ENCODE assay signal across 10 cellular contexts in the genomic region with DNA sequence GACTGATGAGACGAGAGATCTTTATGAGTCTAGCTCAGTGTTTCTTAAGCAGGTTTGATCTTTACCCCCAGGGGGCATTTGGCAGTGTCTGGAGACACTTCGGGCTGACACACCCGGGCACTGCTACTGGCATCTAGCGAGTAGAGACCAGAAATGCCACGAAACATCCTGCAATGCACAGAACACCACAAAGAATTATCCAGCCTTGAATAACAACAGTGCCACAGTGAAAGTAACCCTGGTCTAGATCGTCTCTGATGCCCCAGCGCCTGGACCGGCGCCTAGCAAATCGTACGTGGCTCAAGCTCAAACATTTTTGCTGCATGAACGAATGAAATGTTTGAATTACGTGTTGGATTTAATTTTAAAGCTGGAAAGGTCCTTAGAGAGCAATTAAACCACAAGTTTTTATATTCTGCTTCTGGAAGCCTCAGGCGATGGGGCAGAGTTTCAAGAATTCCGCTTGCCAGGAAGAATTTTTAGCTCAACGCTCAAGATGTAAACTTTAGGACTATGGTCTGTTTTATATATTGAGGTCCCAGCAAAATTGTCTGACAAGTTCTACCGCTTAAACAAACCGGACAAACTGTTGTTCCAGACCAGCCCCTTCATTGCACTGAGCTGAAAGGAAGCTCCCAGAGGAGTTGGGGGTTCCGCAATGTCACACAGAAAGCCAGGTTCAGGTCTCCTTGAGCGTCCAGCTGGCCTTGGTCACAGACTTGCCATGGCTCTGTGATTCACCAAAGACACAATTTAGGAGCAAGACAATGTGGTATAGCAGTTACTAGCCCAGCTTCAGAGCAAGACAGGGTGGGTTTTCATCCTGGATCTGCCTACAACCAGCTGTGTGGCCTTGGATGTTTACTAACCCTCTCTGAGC. TPM values are rescaled to one million over a fixed set of nuclear protein-coding genes. Genes with fewer than 3 reads are reported as not detected.
DNase-seq lines count a peak whose midpoint lies in the region; ATAC-seq and TF ChIP-seq lines count a peak whose summit lies in the region.
"Had no signal": no experiment of that assay in that cellular context is flagged by ENCODE, and none has a peak within 500 bp of the region (broad histone marks: within the 10 kb centered on the region; RNA-seq: fewer than 3 reads in every experiment).

No MANE protein-coding gene starts in this region.

- no peaks in the 10 kb centered on the region for H4K20me1 ChIP-seq in BLaER1
- no peaks in the 10 kb centered on the region for H4K20me1 ChIP-seq in OCI-LY1 (ENCODE audit: insufficient read depth, low read length)

- H3K27me3 ChIP-seq in BLaER1 (no peaks in the 10 kb centered on the region), OCI-LY1 (ENCODE audit: insufficient read depth, low read length) (no peaks in the 10 kb centered on the region; the same call in 1 of the 2 replicates)

- no peaks in the 10 kb centered on the region for H3K9me3 Mint-ChIP-seq in osteocyte (ENCODE audit: unreplicated experiment)

- peaks cover 11% of the 10 kb centered on the region for H3K27me3 Mint-ChIP-seq in osteocyte (ENCODE audit: unreplicated experiment)

- H3K27ac Mint-ChIP-seq in osteocyte (ENCODE audit: unreplicated experiment): peak overlapping the region; percentile 48

- H3K36me3 ChIP-seq in BLaER1: no peaks in the 10 kb centered on the region
- H3K36me3 ChIP-seq in OCI-LY1 (ENCODE audit: insufficient read depth, low read length): no peaks in the 10 kb centered on the region

- no peak overlapping the region for H2AFZ ChIP-seq in OCI-LY1 (ENCODE audit: low read length)

- TF ChIP-seq CTCF in OCI-LY1 (IDR thresholded peaks at IDR 0.05; ENCODE audit: low read length) (peak; percentile 38; the same call in 1 of the 2 replicates), epithelial cell of proximal tubule (conservative IDR thresholded peaks at IDR 0.05; ENCODE audit: low read depth, low read length) (peak; percentile 28), osteocyte (IDR thresholded peaks at IDR 0.05) (no peak)

- H3K9ac ChIP-seq in BLaER1 (peak overlapping the region; percentile 72), OCI-LY1 (ENCODE audit: low read length) (no peak overlapping the region)

- H3K79me2 ChIP-seq in OCI-LY1 (ENCODE audit: insufficient read depth, low read length): no peaks in the 10 kb centered on the region

- DNase-seq in epithelial cell of proximal tubule (ENCODE audit: low read depth): no peak
- no peak for DNase-seq in osteocyte (ENCODE audit: extremely low spot score, unreplicated experiment)
- DNase-seq in NCI-H510A (lab: John Stamatoyannopoulos, UW): no peak
- DNase-seq: activated CD4-positive, alpha-beta T cell treated with anti-CD3 and anti-CD28 coated beads for 4 hours; NCI-H1930 had no signal

- no peaks in the 10 kb centered on the region for H3K9me2 ChIP-seq in OCI-LY1 (ENCODE audit: low read depth, low read length)

- ATAC-seq in HG02852 (IDR thresholded peaks at IDR 0.05; ENCODE audit: unreplicated experiment) (no peak), GM18517 (IDR thresholded peaks at IDR 0.05; ENCODE audit: unreplicated experiment) (no peak), GM21360 (IDR thresholded peaks at IDR 0.05; ENCODE audit: unreplicated experiment) (no peak)

- peaks cover 15% of the 10 kb centered on the region for H3K4me1 Mint-ChIP-seq in osteocyte (ENCODE audit: unreplicated experiment)

- no peaks in the 10 kb centered on the region for H3F3A ChIP-seq in OCI-LY1 (ENCODE audit: insufficient read depth, low read length)

- H3K4me3 Mint-ChIP-seq in osteocyte (ENCODE audit: unreplicated experiment): peak overlapping the region; percentile 6

- H3K27ac ChIP-seq in BLaER1: peak overlapping the region; percentile 71
- no peak overlapping the region for H3K27ac ChIP-seq in OCI-LY1 (ENCODE audit: low read depth, low read length, poor library complexity, severe bottlenecking)

- no peaks in the 10 kb centered on the region for H3K36me3 Mint-ChIP-seq in osteocyte (ENCODE audit: unreplicated experiment)

- H3K4me1 ChIP-seq in BLaER1 (peaks cover 22% of the 10 kb centered on the region), OCI-LY1 (ENCODE audit: insufficient read depth, low read length, severe bottlenecking) (no peaks in the 10 kb centered on the region)

- no peaks in the 10 kb centered on the region for H3K9me3 ChIP-seq in BLaER1
- no peaks in the 10 kb centered on the region for H3K9me3 ChIP-seq in OCI-LY1 (ENCODE audit: low read length)

- peak overlapping the region; percentile 53; the same call in 1 of the 2 replicates for H3K4me3 ChIP-seq in BLaER1
- H3K4me3 ChIP-seq in OCI-LY1 (ENCODE audit: low read depth, low read length, poor library complexity, severe bottlenecking): no peak overlapping the region
- no peak overlapping the region for H3K4me3 ChIP-seq in epithelial cell of proximal tubule (ENCODE audit: low read depth, low read length)

- peak overlapping the region; percentile 92 for H3K4me2 ChIP-seq in BLaER1
- H3K4me2 ChIP-seq in OCI-LY1 (ENCODE audit: low read length): no peak overlapping the region

RNA-seq across cellular contexts. Expression of gene SMTN, which starts 44.2 kb away (rescaled TPM):
- total RNA-seq in epithelial cell of proximal tubule (138 and 166 TPM in 2 replicates), osteocyte (27.2 and 31.8 TPM in 2 replicates)
